ENCODE assay signal across 1 cellular context in the genomic region with DNA sequence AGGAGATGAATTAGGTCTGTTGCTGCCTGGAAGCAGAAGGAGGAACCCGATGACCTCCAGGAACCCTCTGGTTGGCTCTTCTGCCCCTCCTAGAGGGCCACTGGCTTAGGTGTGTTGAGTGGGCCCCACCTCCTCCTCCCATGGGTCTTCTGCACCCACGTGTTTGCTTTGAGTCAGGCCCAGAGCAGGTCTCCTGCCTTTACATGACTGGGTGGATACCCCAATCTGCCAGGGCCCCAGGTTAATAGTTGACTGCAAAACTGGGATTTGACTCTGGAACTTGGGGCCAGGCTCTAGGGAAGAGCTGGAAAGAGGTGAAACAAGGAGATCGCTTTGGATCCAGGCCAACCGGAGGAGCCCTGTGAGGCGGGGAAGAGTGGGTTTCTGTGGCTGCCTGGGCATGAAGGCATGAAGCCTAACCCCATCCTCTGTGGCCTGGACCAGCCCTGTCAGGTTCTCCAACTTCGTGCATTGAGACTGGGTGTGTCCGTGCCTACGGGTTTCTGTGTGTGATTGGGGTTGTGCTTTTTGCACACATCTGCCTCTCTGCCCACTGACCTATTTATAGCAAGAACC.
A peak's percentile ranks its signal among the peaks of the same experiment; 100 is the strongest.
TF ChIP-seq lines count a peak whose summit lies in the region.

No MANE protein-coding gene starts in this region.

TF ChIP-seq in HepG2, 621 proteins besides CTCF, POLR2A, EP300 and RAD21 (continued from another document):
- TF ChIP-seq, protein P1, sequence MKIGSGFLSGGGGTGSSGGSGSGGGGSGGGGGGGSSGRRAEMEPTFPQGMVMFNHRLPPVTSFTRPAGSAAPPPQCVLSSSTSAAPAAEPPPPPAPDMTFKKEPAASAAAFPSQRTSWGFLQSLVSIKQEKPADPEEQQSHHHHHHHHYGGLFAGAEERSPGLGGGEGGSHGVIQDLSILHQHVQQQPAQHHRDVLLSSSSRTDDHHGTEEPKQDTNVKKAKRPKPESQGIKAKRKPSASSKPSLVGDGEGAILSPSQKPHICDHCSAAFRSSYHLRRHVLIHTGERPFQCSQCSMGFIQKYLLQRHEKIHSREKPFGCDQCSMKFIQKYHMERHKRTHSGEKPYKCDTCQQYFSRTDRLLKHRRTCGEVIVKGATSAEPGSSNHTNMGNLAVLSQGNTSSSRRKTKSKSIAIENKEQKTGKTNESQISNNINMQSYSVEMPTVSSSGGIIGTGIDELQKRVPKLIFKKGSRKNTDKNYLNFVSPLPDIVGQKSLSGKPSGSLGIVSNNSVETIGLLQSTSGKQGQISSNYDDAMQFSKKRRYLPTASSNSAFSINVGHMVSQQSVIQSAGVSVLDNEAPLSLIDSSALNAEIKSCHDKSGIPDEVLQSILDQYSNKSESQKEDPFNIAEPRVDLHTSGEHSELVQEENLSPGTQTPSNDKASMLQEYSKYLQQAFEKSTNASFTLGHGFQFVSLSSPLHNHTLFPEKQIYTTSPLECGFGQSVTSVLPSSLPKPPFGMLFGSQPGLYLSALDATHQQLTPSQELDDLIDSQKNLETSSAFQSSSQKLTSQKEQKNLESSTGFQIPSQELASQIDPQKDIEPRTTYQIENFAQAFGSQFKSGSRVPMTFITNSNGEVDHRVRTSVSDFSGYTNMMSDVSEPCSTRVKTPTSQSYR (CRISPR knock-in tag; IDR thresholded peaks at IDR 0.05; ENCODE audit: borderline replicate concordance), result no peak
- TF ChIP-seq ARID2 (CRISPR knock-in tag; IDR thresholded peaks at IDR 0.05; ENCODE audit: borderline replicate concordance) (no peak), ERF (CRISPR knock-in tag; IDR thresholded peaks at IDR 0.05) (no peak), EED (CRISPR knock-in tag; IDR thresholded peaks at IDR 0.05) (no peak), GPN1 (CRISPR knock-in tag; IDR thresholded peaks at IDR 0.05; ENCODE audit: borderline replicate concordance) (no peak), RAD51 (IDR thresholded peaks at IDR 0.05; ENCODE audit: borderline replicate concordance) (no peak), JUND (CRISPR knock-in tag; IDR thresholded peaks at IDR 0.05) (no peak), ZNF878 (CRISPR knock-in tag; IDR thresholded peaks at IDR 0.05) (no peak), ZNF615 (CRISPR knock-in tag; IDR thresholded peaks at IDR 0.05; ENCODE audit: borderline replicate concordance) (no peak), ZNF33B (CRISPR knock-in tag; IDR thresholded peaks at IDR 0.05) (no peak), ZNF747 (CRISPR knock-in tag; IDR thresholded peaks at IDR 0.05; ENCODE audit: borderline replicate concordance) (no peak), CREM (IDR thresholded peaks at IDR 0.05) (no peak), CREM (CRISPR knock-in tag; IDR thresholded peaks at IDR 0.05) (no peak), HOXA3 (CRISPR knock-in tag; IDR thresholded peaks at IDR 0.05) (0 out of 2 replicates have a peak, but pooled peaks have one; percentile 21), TSC22D2 (CRISPR knock-in tag; IDR thresholded peaks at IDR 0.05; ENCODE audit: borderline replicate concordance) (no peak)
- TF ChIP-seq, protein P2, sequence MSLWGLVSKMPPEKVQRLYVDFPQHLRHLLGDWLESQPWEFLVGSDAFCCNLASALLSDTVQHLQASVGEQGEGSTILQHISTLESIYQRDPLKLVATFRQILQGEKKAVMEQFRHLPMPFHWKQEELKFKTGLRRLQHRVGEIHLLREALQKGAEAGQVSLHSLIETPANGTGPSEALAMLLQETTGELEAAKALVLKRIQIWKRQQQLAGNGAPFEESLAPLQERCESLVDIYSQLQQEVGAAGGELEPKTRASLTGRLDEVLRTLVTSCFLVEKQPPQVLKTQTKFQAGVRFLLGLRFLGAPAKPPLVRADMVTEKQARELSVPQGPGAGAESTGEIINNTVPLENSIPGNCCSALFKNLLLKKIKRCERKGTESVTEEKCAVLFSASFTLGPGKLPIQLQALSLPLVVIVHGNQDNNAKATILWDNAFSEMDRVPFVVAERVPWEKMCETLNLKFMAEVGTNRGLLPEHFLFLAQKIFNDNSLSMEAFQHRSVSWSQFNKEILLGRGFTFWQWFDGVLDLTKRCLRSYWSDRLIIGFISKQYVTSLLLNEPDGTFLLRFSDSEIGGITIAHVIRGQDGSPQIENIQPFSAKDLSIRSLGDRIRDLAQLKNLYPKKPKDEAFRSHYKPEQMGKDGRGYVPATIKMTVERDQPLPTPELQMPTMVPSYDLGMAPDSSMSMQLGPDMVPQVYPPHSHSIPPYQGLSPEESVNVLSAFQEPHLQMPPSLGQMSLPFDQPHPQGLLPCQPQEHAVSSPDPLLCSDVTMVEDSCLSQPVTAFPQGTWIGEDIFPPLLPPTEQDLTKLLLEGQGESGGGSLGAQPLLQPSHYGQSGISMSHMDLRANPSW (CRISPR knock-in tag; IDR thresholded peaks at IDR 0.05; ENCODE audit: borderline replicate concordance), result no peak
- TF ChIP-seq, protein P3, sequence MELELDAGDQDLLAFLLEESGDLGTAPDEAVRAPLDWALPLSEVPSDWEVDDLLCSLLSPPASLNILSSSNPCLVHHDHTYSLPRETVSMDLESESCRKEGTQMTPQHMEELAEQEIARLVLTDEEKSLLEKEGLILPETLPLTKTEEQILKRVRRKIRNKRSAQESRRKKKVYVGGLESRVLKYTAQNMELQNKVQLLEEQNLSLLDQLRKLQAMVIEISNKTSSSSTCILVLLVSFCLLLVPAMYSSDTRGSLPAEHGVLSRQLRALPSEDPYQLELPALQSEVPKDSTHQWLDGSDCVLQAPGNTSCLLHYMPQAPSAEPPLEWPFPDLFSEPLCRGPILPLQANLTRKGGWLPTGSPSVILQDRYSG (CRISPR knock-in tag; IDR thresholded peaks at IDR 0.05), result no peak
- TF ChIP-seq, protein P4, sequence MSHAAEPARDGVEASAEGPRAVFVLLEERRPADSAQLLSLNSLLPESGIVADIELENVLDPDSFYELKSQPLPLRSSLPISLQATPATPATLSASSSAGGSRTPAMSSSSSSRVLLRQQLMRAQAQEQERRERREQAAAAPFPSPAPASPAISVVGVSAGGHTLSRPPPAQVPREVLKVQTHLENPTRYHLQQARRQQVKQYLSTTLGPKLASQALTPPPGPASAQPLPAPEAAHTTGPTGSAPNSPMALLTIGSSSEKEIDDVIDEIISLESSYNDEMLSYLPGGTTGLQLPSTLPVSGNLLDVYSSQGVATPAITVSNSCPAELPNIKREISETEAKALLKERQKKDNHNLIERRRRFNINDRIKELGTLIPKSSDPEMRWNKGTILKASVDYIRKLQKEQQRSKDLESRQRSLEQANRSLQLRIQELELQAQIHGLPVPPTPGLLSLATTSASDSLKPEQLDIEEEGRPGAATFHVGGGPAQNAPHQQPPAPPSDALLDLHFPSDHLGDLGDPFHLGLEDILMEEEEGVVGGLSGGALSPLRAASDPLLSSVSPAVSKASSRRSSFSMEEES (CRISPR knock-in tag; IDR thresholded peaks at IDR 0.05), result no peak
- TF ChIP-seq, protein P5, sequence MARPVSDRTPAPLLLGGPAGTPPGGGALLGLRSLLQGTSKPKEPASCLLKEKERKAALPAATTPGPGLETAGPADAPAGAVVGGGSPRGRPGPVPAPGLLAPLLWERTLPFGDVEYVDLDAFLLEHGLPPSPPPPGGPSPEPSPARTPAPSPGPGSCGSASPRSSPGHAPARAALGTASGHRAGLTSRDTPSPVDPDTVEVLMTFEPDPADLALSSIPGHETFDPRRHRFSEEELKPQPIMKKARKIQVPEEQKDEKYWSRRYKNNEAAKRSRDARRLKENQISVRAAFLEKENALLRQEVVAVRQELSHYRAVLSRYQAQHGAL (CRISPR knock-in tag; IDR thresholded peaks at IDR 0.05; ENCODE audit: not compliant biosample characterization), result no peak
